1 cellular context compared by ENCODE assay signal in the genomic region with DNA sequence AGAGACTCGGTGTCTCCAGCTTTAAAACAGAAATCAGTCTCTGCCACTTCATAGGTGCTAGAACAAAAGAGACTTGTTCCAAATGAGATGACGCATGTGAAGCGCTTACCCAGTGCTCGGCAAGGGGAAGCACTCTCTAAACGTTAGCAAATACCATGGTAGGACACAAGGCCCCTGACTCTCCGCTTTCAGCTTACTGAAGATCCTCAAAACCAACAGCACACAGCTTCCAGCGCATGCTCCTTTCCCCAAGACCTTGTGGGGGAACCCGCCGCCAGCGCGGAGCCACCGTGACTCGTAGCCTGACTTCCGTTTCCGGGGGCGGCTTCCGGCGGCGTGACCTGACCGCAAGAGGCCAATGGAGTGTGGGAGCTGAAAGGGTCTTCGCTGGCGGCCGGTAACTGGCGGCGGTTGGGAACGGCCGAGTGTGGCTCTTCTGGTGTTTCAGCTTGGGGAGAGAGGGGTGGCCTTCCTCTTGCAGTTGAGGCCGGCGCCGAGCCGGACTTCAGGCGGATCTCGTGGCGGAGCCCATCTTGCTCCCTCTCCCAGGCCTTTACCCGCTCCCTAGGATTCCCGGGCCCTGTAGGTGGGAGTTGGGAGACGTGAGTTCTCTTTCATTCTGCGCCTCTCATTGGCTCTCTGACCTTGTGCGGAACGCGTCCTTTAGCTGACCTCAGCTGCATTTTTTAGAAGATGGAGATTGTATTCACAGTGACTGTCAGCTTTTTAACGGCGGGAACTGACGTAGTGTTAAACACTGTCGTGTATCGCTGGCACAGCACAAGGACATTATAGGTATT.
TF ChIP-seq lines count a peak whose summit lies in the region.

A gene with protein sequence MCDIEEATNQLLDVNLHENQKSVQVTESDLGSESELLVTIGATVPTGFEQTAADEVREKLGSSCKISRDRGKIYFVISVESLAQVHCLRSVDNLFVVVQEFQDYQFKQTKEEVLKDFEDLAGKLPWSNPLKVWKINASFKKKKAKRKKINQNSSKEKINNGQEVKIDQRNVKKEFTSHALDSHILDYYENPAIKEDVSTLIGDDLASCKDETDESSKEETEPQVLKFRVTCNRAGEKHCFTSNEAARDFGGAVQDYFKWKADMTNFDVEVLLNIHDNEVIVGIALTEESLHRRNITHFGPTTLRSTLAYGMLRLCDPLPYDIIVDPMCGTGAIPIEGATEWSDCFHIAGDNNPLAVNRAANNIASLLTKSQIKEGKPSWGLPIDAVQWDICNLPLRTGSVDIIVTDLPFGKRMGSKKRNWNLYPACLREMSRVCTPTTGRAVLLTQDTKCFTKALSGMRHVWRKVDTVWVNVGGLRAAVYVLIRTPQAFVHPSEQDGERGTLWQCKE (plus strand): TSS at position 324 of the 800 bp plus-strand sequence. CDS start 2,015 bp downstream, outside the sequence.

TF ChIP-seq in K562, 482 proteins besides CTCF, POLR2A, EP300 and RAD21 (continued from another document and continues in another):
- no peak for TF ChIP-seq ZNF23 (CRISPR knock-in tag; IDR thresholded peaks at IDR 0.05)
- TF ChIP-seq, protein P1, sequence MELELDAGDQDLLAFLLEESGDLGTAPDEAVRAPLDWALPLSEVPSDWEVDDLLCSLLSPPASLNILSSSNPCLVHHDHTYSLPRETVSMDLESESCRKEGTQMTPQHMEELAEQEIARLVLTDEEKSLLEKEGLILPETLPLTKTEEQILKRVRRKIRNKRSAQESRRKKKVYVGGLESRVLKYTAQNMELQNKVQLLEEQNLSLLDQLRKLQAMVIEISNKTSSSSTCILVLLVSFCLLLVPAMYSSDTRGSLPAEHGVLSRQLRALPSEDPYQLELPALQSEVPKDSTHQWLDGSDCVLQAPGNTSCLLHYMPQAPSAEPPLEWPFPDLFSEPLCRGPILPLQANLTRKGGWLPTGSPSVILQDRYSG (tag; conservative IDR thresholded peaks at IDR 0.05; ENCODE audit: low read depth), result peak; percentile 79; the same call in 1 of the 2 replicates
- no peak for TF ChIP-seq MYNN (IDR thresholded peaks at IDR 0.05)
- no peak for TF ChIP-seq MYNN (CRISPR knock-in tag; IDR thresholded peaks at IDR 0.05)
- no peak for TF ChIP-seq PCBP2 (IDR thresholded peaks at IDR 0.05; ENCODE audit: low read depth, low read length, poor library complexity, severe bottlenecking)
- TF ChIP-seq, protein P2, sequence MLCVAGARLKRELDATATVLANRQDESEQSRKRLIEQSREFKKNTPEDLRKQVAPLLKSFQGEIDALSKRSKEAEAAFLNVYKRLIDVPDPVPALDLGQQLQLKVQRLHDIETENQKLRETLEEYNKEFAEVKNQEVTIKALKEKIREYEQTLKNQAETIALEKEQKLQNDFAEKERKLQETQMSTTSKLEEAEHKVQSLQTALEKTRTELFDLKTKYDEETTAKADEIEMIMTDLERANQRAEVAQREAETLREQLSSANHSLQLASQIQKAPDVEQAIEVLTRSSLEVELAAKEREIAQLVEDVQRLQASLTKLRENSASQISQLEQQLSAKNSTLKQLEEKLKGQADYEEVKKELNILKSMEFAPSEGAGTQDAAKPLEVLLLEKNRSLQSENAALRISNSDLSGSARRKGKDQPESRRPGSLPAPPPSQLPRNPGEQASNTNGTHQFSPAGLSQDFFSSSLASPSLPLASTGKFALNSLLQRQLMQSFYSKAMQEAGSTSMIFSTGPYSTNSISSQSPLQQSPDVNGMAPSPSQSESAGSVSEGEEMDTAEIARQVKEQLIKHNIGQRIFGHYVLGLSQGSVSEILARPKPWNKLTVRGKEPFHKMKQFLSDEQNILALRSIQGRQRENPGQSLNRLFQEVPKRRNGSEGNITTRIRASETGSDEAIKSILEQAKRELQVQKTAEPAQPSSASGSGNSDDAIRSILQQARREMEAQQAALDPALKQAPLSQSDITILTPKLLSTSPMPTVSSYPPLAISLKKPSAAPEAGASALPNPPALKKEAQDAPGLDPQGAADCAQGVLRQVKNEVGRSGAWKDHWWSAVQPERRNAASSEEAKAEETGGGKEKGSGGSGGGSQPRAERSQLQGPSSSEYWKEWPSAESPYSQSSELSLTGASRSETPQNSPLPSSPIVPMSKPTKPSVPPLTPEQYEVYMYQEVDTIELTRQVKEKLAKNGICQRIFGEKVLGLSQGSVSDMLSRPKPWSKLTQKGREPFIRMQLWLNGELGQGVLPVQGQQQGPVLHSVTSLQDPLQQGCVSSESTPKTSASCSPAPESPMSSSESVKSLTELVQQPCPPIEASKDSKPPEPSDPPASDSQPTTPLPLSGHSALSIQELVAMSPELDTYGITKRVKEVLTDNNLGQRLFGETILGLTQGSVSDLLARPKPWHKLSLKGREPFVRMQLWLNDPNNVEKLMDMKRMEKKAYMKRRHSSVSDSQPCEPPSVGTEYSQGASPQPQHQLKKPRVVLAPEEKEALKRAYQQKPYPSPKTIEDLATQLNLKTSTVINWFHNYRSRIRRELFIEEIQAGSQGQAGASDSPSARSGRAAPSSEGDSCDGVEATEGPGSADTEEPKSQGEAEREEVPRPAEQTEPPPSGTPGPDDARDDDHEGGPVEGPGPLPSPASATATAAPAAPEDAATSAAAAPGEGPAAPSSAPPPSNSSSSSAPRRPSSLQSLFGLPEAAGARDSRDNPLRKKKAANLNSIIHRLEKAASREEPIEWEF (CRISPR knock-in tag; IDR thresholded peaks at IDR 0.05), result no peak
- TF ChIP-seq WHSC1 (IDR thresholded peaks at IDR 0.05; ENCODE audit: low read length), result no peak
- TF ChIP-seq ZNF431 (CRISPR knock-in tag; IDR thresholded peaks at IDR 0.05), result no peak; the same call in 1 of the 2 replicates
- TF ChIP-seq, protein P3, sequence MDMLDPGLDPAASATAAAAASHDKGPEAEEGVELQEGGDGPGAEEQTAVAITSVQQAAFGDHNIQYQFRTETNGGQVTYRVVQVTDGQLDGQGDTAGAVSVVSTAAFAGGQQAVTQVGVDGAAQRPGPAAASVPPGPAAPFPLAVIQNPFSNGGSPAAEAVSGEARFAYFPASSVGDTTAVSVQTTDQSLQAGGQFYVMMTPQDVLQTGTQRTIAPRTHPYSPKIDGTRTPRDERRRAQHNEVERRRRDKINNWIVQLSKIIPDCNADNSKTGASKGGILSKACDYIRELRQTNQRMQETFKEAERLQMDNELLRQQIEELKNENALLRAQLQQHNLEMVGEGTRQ (CRISPR knock-in tag; IDR thresholded peaks at IDR 0.05), result peak; percentile 50; the same call in 1 of the 2 replicates
- 0 out of 2 replicates have a peak, but pooled peaks have one; percentile 21 for TF ChIP-seq KLF16 (IDR thresholded peaks at IDR 0.05)
- no peak for TF ChIP-seq NCOA4 (IDR thresholded peaks at IDR 0.05; ENCODE audit: partially characterized antibody)
- TF ChIP-seq, protein P4, sequence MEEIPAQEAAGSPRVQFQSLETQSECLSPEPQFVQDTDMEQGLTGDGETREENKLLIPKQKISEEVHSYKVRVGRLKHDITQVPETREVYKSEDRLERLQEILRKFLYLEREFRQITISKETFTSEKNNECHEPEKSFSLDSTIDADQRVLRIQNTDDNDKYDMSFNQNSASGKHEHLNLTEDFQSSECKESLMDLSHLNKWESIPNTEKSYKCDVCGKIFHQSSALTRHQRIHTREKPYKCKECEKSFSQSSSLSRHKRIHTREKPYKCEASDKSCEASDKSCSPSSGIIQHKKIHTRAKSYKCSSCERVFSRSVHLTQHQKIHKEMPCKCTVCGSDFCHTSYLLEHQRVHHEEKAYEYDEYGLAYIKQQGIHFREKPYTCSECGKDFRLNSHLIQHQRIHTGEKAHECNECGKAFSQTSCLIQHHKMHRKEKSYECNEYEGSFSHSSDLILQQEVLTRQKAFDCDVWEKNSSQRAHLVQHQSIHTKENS (CRISPR knock-in tag; IDR thresholded peaks at IDR 0.05), result no peak
- no peak for TF ChIP-seq CHD4 (IDR thresholded peaks at IDR 0.05; ENCODE audit: insufficient read depth, insufficient replicate concordance, low read depth, low read length, poor library complexity, severe bottlenecking)
- peak; percentile 95 for TF ChIP-seq L3MBTL2 (IDR thresholded peaks at IDR 0.05)
- peak; percentile 90 for TF ChIP-seq OTX1 (CRISPR knock-in tag; IDR thresholded peaks at IDR 0.05)
- peak; percentile 71 for TF ChIP-seq DMBX1 (CRISPR knock-in tag; IDR thresholded peaks at IDR 0.05; ENCODE audit: borderline replicate concordance)
- peak; percentile 81 for TF ChIP-seq MAFG (tag; conservative IDR thresholded peaks at IDR 0.05)
- TF ChIP-seq SMAD4 (CRISPR knock-in tag; conservative IDR thresholded peaks at IDR 0.05), result peak; percentile 91
- TF ChIP-seq HNRNPL (IDR thresholded peaks at IDR 0.05; ENCODE audit: low read depth, low read length), result no peak
- TF ChIP-seq, protein P5, sequence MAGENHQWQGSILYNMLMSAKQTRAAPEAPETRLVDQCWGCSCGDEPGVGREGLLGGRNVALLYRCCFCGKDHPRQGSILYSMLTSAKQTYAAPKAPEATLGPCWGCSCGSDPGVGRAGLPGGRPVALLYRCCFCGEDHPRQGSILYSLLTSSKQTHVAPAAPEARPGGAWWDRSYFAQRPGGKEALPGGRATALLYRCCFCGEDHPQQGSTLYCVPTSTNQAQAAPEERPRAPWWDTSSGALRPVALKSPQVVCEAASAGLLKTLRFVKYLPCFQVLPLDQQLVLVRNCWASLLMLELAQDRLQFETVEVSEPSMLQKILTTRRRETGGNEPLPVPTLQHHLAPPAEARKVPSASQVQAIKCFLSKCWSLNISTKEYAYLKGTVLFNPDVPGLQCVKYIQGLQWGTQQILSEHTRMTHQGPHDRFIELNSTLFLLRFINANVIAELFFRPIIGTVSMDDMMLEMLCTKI (IDR thresholded peaks at IDR 0.05; ENCODE audit: partially characterized antibody), result no peak
- TF ChIP-seq, protein P6, sequence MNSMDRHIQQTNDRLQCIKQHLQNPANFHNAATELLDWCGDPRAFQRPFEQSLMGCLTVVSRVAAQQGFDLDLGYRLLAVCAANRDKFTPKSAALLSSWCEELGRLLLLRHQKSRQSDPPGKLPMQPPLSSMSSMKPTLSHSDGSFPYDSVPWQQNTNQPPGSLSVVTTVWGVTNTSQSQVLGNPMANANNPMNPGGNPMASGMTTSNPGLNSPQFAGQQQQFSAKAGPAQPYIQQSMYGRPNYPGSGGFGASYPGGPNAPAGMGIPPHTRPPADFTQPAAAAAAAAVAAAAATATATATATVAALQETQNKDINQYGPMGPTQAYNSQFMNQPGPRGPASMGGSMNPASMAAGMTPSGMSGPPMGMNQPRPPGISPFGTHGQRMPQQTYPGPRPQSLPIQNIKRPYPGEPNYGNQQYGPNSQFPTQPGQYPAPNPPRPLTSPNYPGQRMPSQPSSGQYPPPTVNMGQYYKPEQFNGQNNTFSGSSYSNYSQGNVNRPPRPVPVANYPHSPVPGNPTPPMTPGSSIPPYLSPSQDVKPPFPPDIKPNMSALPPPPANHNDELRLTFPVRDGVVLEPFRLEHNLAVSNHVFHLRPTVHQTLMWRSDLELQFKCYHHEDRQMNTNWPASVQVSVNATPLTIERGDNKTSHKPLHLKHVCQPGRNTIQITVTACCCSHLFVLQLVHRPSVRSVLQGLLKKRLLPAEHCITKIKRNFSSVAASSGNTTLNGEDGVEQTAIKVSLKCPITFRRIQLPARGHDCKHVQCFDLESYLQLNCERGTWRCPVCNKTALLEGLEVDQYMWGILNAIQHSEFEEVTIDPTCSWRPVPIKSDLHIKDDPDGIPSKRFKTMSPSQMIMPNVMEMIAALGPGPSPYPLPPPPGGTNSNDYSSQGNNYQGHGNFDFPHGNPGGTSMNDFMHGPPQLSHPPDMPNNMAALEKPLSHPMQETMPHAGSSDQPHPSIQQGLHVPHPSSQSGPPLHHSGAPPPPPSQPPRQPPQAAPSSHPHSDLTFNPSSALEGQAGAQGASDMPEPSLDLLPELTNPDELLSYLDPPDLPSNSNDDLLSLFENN (IDR thresholded peaks at IDR 0.05; ENCODE audit: low read depth in 2 of 2, low read length in 2 of 2), result peak in 1 of 2 experiments; percentile 66; a peak in 2 of 4 replicates
- peak; percentile 72 for TF ChIP-seq DPF2 (IDR thresholded peaks at IDR 0.05)
- 0 out of 2 replicates have a peak, but pooled peaks have one; percentile 44 for TF ChIP-seq ZNF134 (CRISPR knock-in tag; conservative IDR thresholded peaks at IDR 0.05)
- TF ChIP-seq HDAC1 (IDR thresholded peaks at IDR 0.05), result peak in 1 of 2 experiments; percentile 98; a peak in 2 of 4 replicates
- TF ChIP-seq, protein P7, sequence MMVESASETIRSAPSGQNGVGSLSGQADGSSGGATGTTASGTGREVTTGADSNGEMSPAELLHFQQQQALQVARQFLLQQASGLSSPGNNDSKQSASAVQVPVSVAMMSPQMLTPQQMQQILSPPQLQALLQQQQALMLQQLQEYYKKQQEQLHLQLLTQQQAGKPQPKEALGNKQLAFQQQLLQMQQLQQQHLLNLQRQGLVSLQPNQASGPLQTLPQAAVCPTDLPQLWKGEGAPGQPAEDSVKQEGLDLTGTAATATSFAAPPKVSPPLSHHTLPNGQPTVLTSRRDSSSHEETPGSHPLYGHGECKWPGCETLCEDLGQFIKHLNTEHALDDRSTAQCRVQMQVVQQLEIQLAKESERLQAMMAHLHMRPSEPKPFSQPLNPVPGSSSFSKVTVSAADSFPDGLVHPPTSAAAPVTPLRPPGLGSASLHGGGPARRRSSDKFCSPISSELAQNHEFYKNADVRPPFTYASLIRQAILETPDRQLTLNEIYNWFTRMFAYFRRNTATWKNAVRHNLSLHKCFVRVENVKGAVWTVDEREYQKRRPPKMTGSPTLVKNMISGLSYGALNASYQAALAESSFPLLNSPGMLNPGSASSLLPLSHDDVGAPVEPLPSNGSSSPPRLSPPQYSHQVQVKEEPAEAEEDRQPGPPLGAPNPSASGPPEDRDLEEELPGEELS (CRISPR knock-in tag; IDR thresholded peaks at IDR 0.05; ENCODE audit: borderline replicate concordance), result peak; percentile 88
- peak; percentile 58; the same call in 1 of the 2 replicates for TF ChIP-seq RUNX1 (IDR thresholded peaks at IDR 0.05; ENCODE audit: low read depth)
- TF ChIP-seq ZNF830 (CRISPR knock-in tag; IDR thresholded peaks at IDR 0.05), result no peak
- TF ChIP-seq ZBED1 (IDR thresholded peaks at IDR 0.05), result peak; percentile 76; the same call in 1 of the 2 replicates
- TF ChIP-seq ZNF584 (CRISPR knock-in tag; IDR thresholded peaks at IDR 0.05; ENCODE audit: low read depth), result peak; percentile 81; the same call in 1 of the 2 replicates
- TF ChIP-seq KAT8 (IDR thresholded peaks at IDR 0.05; ENCODE audit: low read depth), result no peak
- no peak for TF ChIP-seq KLF10 (CRISPR knock-in tag; IDR thresholded peaks at IDR 0.05)
- TF ChIP-seq, protein P8, sequence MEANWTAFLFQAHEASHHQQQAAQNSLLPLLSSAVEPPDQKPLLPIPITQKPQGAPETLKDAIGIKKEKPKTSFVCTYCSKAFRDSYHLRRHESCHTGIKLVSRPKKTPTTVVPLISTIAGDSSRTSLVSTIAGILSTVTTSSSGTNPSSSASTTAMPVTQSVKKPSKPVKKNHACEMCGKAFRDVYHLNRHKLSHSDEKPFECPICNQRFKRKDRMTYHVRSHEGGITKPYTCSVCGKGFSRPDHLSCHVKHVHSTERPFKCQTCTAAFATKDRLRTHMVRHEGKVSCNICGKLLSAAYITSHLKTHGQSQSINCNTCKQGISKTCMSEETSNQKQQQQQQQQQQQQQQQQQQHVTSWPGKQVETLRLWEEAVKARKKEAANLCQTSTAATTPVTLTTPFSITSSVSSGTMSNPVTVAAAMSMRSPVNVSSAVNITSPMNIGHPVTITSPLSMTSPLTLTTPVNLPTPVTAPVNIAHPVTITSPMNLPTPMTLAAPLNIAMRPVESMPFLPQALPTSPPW (CRISPR knock-in tag; IDR thresholded peaks at IDR 0.05), result peak; percentile 63; the same call in 1 of the 2 replicates
- peak; percentile 22 for TF ChIP-seq MEIS2 (IDR thresholded peaks at IDR 0.05; ENCODE audit: partially characterized antibody)
